17 cellular contexts compared by ENCODE assay signal in genomic region chr10:22536620-22537019, GRCh38.
DNase-seq lines count a peak whose midpoint lies in the region; ATAC-seq, FAIRE-seq and TF ChIP-seq lines count a peak whose summit lies in the region.
"Had no signal": no experiment of that assay in that cellular context is flagged by ENCODE, and none has a peak within 500 bp of the region (broad histone marks: within the 10 kb centered on the region; RNA-seq: fewer than 3 reads in every experiment).

No MANE protein-coding gene starts in this region.

- H3F3A ChIP-seq in GM23338 (replicated peaks; ENCODE audit: low read depth), result no peaks in the 10 kb centered on the region

- H3K4me3 Mint-ChIP-seq in central memory CD8-positive, alpha-beta T cell, result no peak overlapping the region
- H3K4me3 Mint-ChIP-seq in activated naive CD8-positive, alpha-beta T cell treated with anti-CD3 and anti-CD28 coated beads, Interleukin-2, amount 50 U/mL, for 24 hours, result no peak overlapping the region
- no peak overlapping the region for H3K4me3 Mint-ChIP-seq in GM23338
- H3K4me3 Mint-ChIP-seq: CD4-positive, alpha-beta memory T cell; H9 had no signal

- peaks cover 4% of the 10 kb centered on the region for H4K20me1 ChIP-seq in GM23338 (replicated peaks; ENCODE audit: insufficient read depth)

- DNase-seq in Ammon's horn (ENCODE audit: low spot score), result peak; percentile 47
- no peak for DNase-seq in central memory CD8-positive, alpha-beta T cell (ENCODE audit: low spot score in 2 of 2)
- DNase-seq in medulla oblongata (ENCODE audit: extremely low spot score), result peak; percentile 67
- peak in 16 of 49 donors; percentile 12 to 63 (median 25) for DNase-seq in substantia nigra (lab: John Stamatoyannopoulos, UW)
- no peak for DNase-seq in GM12892 (ENCODE audit: insufficient read length)
- DNase-seq in activated naive CD8-positive, alpha-beta T cell treated with anti-CD3 and anti-CD28 coated beads, Interleukin-2, amount 50 U/mL, for 24 hours, result no peak
- no peak for DNase-seq in GM23338 (ENCODE audit: low spot score)
- DNase-seq: BE2C; CD4-positive, alpha-beta memory T cell; DMS153; GOT3; H9; IMR-90 had no signal

- H3K4me2 ChIP-seq in GM23338, result no peak overlapping the region

- no peaks in the 10 kb centered on the region for H3K79me2 ChIP-seq in GM23338 (replicated peaks; ENCODE audit: insufficient read depth)

- 0 out of 2 replicates have a peak, but pooled peaks cover 3% of the 10 kb centered on the region for H3K9me2 ChIP-seq in GM23338 (ENCODE audit: insufficient read depth)

- FAIRE-seq in GM12892 (lab: Jason Lieb, UNC), result no peak
- FAIRE-seq: A204.1, D721Med, GM18507 had no signal

- H3K36me3 ChIP-seq in GM23338 (ENCODE audit: insufficient read depth), result peaks cover 16% of the 10 kb centered on the region; the same call in 1 of the 2 replicates

- no peak overlapping the region for H3K4me3 ChIP-seq in GM23338

- no peak overlapping the region for H2AFZ ChIP-seq in GM23338

- no peaks in the 10 kb centered on the region for H3K9me3 Mint-ChIP-seq in central memory CD8-positive, alpha-beta T cell
- H3K9me3 Mint-ChIP-seq in activated naive CD8-positive, alpha-beta T cell treated with anti-CD3 and anti-CD28 coated beads, Interleukin-2, amount 50 U/mL, for 24 hours, result no peaks in the 10 kb centered on the region
- H3K9me3 Mint-ChIP-seq in GM23338, result peaks cover 4% of the 10 kb centered on the region; the same call in 2 of the 3 replicates
- H3K9me3 Mint-ChIP-seq: H9 had no signal

- H3K27me3 Mint-ChIP-seq in central memory CD8-positive, alpha-beta T cell, result no peaks in the 10 kb centered on the region
- no peaks in the 10 kb centered on the region for H3K27me3 Mint-ChIP-seq in activated naive CD8-positive, alpha-beta T cell treated with anti-CD3 and anti-CD28 coated beads, Interleukin-2, amount 50 U/mL, for 24 hours
- peaks cover 6% of the 10 kb centered on the region for H3K27me3 Mint-ChIP-seq in GM23338 (ENCODE audit: insufficient read depth, low read depth, poor library complexity)
- H3K27me3 Mint-ChIP-seq: CD4-positive, alpha-beta memory T cell had no signal

- H3K27me3 ChIP-seq in GM23338 (ENCODE audit: insufficient read depth), result no peaks in the 10 kb centered on the region
- H3K27me3 ChIP-seq: BE2C had no signal

- H3K36me3 Mint-ChIP-seq in central memory CD8-positive, alpha-beta T cell (ENCODE audit: insufficient read depth), result peaks cover 61% of the 10 kb centered on the region
- peaks cover 65% of the 10 kb centered on the region for H3K36me3 Mint-ChIP-seq in activated naive CD8-positive, alpha-beta T cell treated with anti-CD3 and anti-CD28 coated beads, Interleukin-2, amount 50 U/mL, for 24 hours (ENCODE audit: low read depth)
- peaks cover 49% of the 10 kb centered on the region for H3K36me3 Mint-ChIP-seq in GM23338 (ENCODE audit: low read depth)

- H3K27ac ChIP-seq in substantia nigra (ENCODE audit: low read depth, low read length, poor library complexity, severe bottlenecking) (peak overlapping the region; percentile 66), GM23338 (ENCODE audit: low read depth) (no peak overlapping the region)
- H3K27ac ChIP-seq: C4-2B had no signal

- H3K4me1 Mint-ChIP-seq in central memory CD8-positive, alpha-beta T cell, result peaks cover 9% of the 10 kb centered on the region
- H3K4me1 Mint-ChIP-seq in activated naive CD8-positive, alpha-beta T cell treated with anti-CD3 and anti-CD28 coated beads, Interleukin-2, amount 50 U/mL, for 24 hours, result peaks cover 4% of the 10 kb centered on the region
- H3K4me1 Mint-ChIP-seq in GM23338, result no peaks in the 10 kb centered on the region
- H3K4me1 Mint-ChIP-seq: H9 had no signal

- ATAC-seq in central memory CD8-positive, alpha-beta T cell (replicated peaks; ENCODE audit: extremely low read depth, poor library complexity, severe bottlenecking), result no peak
- no peak for ATAC-seq in activated naive CD8-positive, alpha-beta T cell treated with anti-CD3 and anti-CD28 coated beads, Interleukin-2, amount 50 U/mL, for 24 hours
- no peak for ATAC-seq in GM23338

- TF ChIP-seq POLR2A in GM12892 (IDR thresholded peaks at IDR 0.05; ENCODE audit: low read depth, low read length), result no peak

- H3K27ac Mint-ChIP-seq in central memory CD8-positive, alpha-beta T cell (ENCODE audit: low read depth), result peak overlapping the region; percentile 2
- no peak overlapping the region for H3K27ac Mint-ChIP-seq in activated naive CD8-positive, alpha-beta T cell treated with anti-CD3 and anti-CD28 coated beads, Interleukin-2, amount 50 U/mL, for 24 hours
- no peak overlapping the region for H3K27ac Mint-ChIP-seq in GM23338
- H3K27ac Mint-ChIP-seq: H9 had no signal

- no peak for TF ChIP-seq CTCF in GM23338 (conservative IDR thresholded peaks at IDR 0.05; ENCODE audit: low read depth in 2 of 2)

- H3K4me1 ChIP-seq in GM23338 (ENCODE audit: insufficient read depth), result no peaks in the 10 kb centered on the region
- H3K4me1 ChIP-seq: BE2C had no signal

TF ChIP-seq in GM23338, 12 proteins besides CTCF, POLR2A, EP300 and RAD21:
- TF ChIP-seq ZNF114 (CRISPR knock-in tag; IDR thresholded peaks at IDR 0.05) (no peak), ETS1 (IDR thresholded peaks at IDR 0.05) (no peak)
- TF ChIP-seq, protein P1, sequence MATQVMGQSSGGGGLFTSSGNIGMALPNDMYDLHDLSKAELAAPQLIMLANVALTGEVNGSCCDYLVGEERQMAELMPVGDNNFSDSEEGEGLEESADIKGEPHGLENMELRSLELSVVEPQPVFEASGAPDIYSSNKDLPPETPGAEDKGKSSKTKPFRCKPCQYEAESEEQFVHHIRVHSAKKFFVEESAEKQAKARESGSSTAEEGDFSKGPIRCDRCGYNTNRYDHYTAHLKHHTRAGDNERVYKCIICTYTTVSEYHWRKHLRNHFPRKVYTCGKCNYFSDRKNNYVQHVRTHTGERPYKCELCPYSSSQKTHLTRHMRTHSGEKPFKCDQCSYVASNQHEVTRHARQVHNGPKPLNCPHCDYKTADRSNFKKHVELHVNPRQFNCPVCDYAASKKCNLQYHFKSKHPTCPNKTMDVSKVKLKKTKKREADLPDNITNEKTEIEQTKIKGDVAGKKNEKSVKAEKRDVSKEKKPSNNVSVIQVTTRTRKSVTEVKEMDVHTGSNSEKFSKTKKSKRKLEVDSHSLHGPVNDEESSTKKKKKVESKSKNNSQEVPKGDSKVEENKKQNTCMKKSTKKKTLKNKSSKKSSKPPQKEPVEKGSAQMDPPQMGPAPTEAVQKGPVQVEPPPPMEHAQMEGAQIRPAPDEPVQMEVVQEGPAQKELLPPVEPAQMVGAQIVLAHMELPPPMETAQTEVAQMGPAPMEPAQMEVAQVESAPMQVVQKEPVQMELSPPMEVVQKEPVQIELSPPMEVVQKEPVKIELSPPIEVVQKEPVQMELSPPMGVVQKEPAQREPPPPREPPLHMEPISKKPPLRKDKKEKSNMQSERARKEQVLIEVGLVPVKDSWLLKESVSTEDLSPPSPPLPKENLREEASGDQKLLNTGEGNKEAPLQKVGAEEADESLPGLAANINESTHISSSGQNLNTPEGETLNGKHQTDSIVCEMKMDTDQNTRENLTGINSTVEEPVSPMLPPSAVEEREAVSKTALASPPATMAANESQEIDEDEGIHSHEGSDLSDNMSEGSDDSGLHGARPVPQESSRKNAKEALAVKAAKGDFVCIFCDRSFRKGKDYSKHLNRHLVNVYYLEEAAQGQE (IDR thresholded peaks at IDR 0.05; ENCODE audit: unreplicated experiment), result no peak

Comparison
In these comparisons a context has a peak if more than half of its experiments do, and no peak if none do; other contexts are left out.
1. DNase-seq: peak in Ammon's horn (single experiment) and medulla oblongata (single experiment); none in central memory CD8-positive, alpha-beta T cell (0 of 2), GM12892 (single experiment), activated naive CD8-positive, alpha-beta T cell treated with anti-CD3 and anti-CD28 coated beads, Interleukin-2, amount 50 U/mL, for 24 hours (single experiment) and GM23338 (single experiment).